Comparison of ENCODE assay signal across 2 cellular contexts in genomic region chr10:104734408-104734807, GRCh38.
TF ChIP-seq lines count a peak whose summit lies in the region.

No MANE protein-coding gene starts in this region.

TF ChIP-seq in H1, 55 proteins besides CTCF, POLR2A, EP300 and RAD21:
- TF ChIP-seq YY1 (IDR thresholded peaks at IDR 0.05; ENCODE audit: low read depth, low read length) (no peak), CBX8 (IDR thresholded peaks at IDR 0.05; ENCODE audit: borderline replicate concordance, low read depth, low read length) (no peak), TAF7 (optimal IDR thresholded peaks at IDR 0.05; ENCODE audit: borderline replicate concordance, low read depth, low read length) (no peak), SIRT6 (IDR thresholded peaks at IDR 0.05; ENCODE audit: low read length) (no peak), KDM5A (IDR thresholded peaks at IDR 0.05; ENCODE audit: low read length) (no peak), SP4 (IDR thresholded peaks at IDR 0.05; ENCODE audit: low read length) (no peak), BRCA1 (IDR thresholded peaks at IDR 0.05; ENCODE audit: low read depth, low read length) (no peak)
- TF ChIP-seq, protein P1, sequence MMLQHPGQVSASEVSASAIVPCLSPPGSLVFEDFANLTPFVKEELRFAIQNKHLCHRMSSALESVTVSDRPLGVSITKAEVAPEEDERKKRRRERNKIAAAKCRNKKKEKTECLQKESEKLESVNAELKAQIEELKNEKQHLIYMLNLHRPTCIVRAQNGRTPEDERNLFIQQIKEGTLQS (IDR thresholded peaks at IDR 0.05; ENCODE audit: insufficient read depth, low read depth, low read length), result no peak
- TF ChIP-seq, protein P2, sequence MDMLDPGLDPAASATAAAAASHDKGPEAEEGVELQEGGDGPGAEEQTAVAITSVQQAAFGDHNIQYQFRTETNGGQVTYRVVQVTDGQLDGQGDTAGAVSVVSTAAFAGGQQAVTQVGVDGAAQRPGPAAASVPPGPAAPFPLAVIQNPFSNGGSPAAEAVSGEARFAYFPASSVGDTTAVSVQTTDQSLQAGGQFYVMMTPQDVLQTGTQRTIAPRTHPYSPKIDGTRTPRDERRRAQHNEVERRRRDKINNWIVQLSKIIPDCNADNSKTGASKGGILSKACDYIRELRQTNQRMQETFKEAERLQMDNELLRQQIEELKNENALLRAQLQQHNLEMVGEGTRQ (IDR thresholded peaks at IDR 0.05; ENCODE audit: low read length), result no peak

TF ChIP-seq in SK-N-SH, 30 proteins besides CTCF, POLR2A, EP300 and RAD21:
- TF ChIP-seq MXI1 (IDR thresholded peaks at IDR 0.05; ENCODE audit: low read depth, low read length) (no peak), MEF2A (IDR thresholded peaks at IDR 0.05; ENCODE audit: borderline replicate concordance, low read depth) (no peak), YY1 (IDR thresholded peaks at IDR 0.05; ENCODE audit: low read depth) (no peak), ZBTB33 (IDR thresholded peaks at IDR 0.05; ENCODE audit: borderline replicate concordance, low read depth) (no peak), GABPA (IDR thresholded peaks at IDR 0.05; ENCODE audit: low read depth) (no peak), TCF12 (IDR thresholded peaks at IDR 0.05) (no peak), SIN3A (IDR thresholded peaks at IDR 0.05; ENCODE audit: borderline replicate concordance, low read depth, low read length) (no peak), RXRA (IDR thresholded peaks at IDR 0.05; ENCODE audit: borderline replicate concordance, low read depth) (no peak), USF1 (IDR thresholded peaks at IDR 0.05; ENCODE audit: borderline replicate concordance, low read depth) (no peak), FOXJ3 (CRISPR knock-in tag; IDR thresholded peaks at IDR 0.05) (no peak), JUND (IDR thresholded peaks at IDR 0.05) (no peak), FOSL2 (IDR thresholded peaks at IDR 0.05; ENCODE audit: borderline replicate concordance, low read depth) (no peak), SMC3 (IDR thresholded peaks at IDR 0.05; ENCODE audit: low read depth, low read length) (no peak), GATA2 (CRISPR knock-in tag; IDR thresholded peaks at IDR 0.05) (no peak), REST (IDR thresholded peaks at IDR 0.05; ENCODE audit: low read depth, low read length) (no peak)
- TF ChIP-seq, protein P2 (IDR thresholded peaks at IDR 0.05; ENCODE audit: borderline replicate concordance, low read depth, low read length), result no peak
- TF ChIP-seq, protein P3, sequence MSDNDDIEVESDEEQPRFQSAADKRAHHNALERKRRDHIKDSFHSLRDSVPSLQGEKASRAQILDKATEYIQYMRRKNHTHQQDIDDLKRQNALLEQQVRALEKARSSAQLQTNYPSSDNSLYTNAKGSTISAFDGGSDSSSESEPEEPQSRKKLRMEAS (IDR thresholded peaks at IDR 0.05; ENCODE audit: low read depth), result no peak
- TF ChIP-seq, protein P4, sequence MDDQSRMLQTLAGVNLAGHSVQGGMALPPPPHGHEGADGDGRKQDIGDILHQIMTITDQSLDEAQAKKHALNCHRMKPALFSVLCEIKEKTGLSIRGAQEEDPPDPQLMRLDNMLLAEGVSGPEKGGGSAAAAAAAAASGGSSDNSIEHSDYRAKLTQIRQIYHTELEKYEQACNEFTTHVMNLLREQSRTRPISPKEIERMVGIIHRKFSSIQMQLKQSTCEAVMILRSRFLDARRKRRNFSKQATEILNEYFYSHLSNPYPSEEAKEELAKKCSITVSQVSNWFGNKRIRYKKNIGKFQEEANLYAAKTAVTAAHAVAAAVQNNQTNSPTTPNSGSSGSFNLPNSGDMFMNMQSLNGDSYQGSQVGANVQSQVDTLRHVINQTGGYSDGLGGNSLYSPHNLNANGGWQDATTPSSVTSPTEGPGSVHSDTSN (IDR thresholded peaks at IDR 0.05), result no peak
TF ChIP-seq in SK-N-SH: peak in this region for 0.
